ENCODE assay signal across 8 cellular contexts in genomic region chr1:40978886-40979240, GRCh38. TPM values are rescaled to one million over a fixed set of nuclear protein-coding genes. Genes with fewer than 3 reads are reported as not detected.
DNase-seq lines count a peak whose midpoint lies in the region; ATAC-seq, FAIRE-seq and TF ChIP-seq lines count a peak whose summit lies in the region.

No MANE protein-coding gene starts in this region.

- H3K36me3 Mint-ChIP-seq in GM23338 (ENCODE audit: low read depth): peaks cover 17% of the 10 kb centered on the region
- H3K36me3 Mint-ChIP-seq in activated CD4-positive, alpha-beta memory T cell treated with anti-CD3 and anti-CD28 coated beads for 36 hours: peaks cover 24% of the 10 kb centered on the region

- H3K9me3 Mint-ChIP-seq in GM23338: no peaks in the 10 kb centered on the region
- no peaks in the 10 kb centered on the region for H3K9me3 Mint-ChIP-seq in activated CD4-positive, alpha-beta memory T cell treated with anti-CD3 and anti-CD28 coated beads for 36 hours

- WGBS in gastroesophageal sphincter (ENCODE audit: low coverage in 1 of 2), 2 donors: 53% methylated on average over 8 of the region's 17 CpGs; no CpG with 5 or more reads in 1 of the 2 donors

- no peaks in the 10 kb centered on the region for H3K9me2 ChIP-seq in GM23338 (ENCODE audit: insufficient read depth)

- DNase-seq in GM23338 (ENCODE audit: low spot score): peak; percentile 59
- DNase-seq in activated CD4-positive, alpha-beta memory T cell treated with anti-CD3 and anti-CD28 coated beads for 36 hours: no peak
- no peak for DNase-seq in effector CD4-positive, alpha-beta T cell
- no peak for DNase-seq in H54 (ENCODE audit: insufficient read length, low spot score)

- peaks cover 8% of the 10 kb centered on the region for H3K27me3 Mint-ChIP-seq in GM23338 (ENCODE audit: insufficient read depth, low read depth, poor library complexity)
- no peaks in the 10 kb centered on the region for H3K27me3 Mint-ChIP-seq in activated CD4-positive, alpha-beta memory T cell treated with anti-CD3 and anti-CD28 coated beads for 36 hours

- H3K27me3 ChIP-seq in GM23338 (ENCODE audit: insufficient read depth) (no peaks in the 10 kb centered on the region), gastroesophageal sphincter (no peaks in the 10 kb centered on the region), skeletal muscle satellite cell (ENCODE audit: control insufficient read depth, insufficient read depth, low read length) (no peaks in the 10 kb centered on the region)

- H2AFZ ChIP-seq in GM23338: peak overlapping the region; percentile 97

- peak overlapping the region; percentile 95 for H3K9ac ChIP-seq in skeletal muscle satellite cell (ENCODE audit: low read depth, low read length)

- no peak for TF ChIP-seq EP300 in gastroesophageal sphincter (IDR thresholded peaks at IDR 0.05)

- TF ChIP-seq POLR2A in gastroesophageal sphincter (IDR thresholded peaks at IDR 0.05) (no peak), H54 (IDR thresholded peaks at IDR 0.05; ENCODE audit: low read depth, low read length) (no peak)

- TF ChIP-seq CTCF in GM23338 (conservative IDR thresholded peaks at IDR 0.05; ENCODE audit: low read depth in 2 of 2) (no peak), gastroesophageal sphincter (IDR thresholded peaks at IDR 0.05) (no peak)

- POLR2A ChIA-PET in activated CD4-positive, alpha-beta memory T cell treated with anti-CD3 and anti-CD28 coated beads for 36 hours (lab: Charles Lee): interaction anchor here (0.6 to 2.4 kb wide), 3 partner anchors 25 to 287 kb away, joined by 3 to 14 read pairs (median 14); partner anchors contain the start of gene NFYC

- H3K36me3 ChIP-seq in GM23338 (ENCODE audit: insufficient read depth) (peaks cover 6% of the 10 kb centered on the region), gastroesophageal sphincter (peaks cover 0 to 3% of the 10 kb centered on the region in 2 donors), skeletal muscle satellite cell (ENCODE audit: insufficient read depth, low read length) (peaks cover 7% of the 10 kb centered on the region)

- H3K9me3 ChIP-seq in gastroesophageal sphincter (no peaks in the 10 kb centered on the region), skeletal muscle satellite cell (replicated peaks; ENCODE audit: low read length) (no peaks in the 10 kb centered on the region)

- 0 out of 2 replicates have a peak, but pooled peaks cover 3% of the 10 kb centered on the region for H3F3A ChIP-seq in GM23338 (replicated peaks; ENCODE audit: low read depth)

- H3K4me1 ChIP-seq in GM23338 (ENCODE audit: insufficient read depth) (peaks cover 24% of the 10 kb centered on the region), gastroesophageal sphincter (peaks cover 0 to 51% (median 17%) of the 10 kb centered on the region in 3 donors), skeletal muscle satellite cell (ENCODE audit: control insufficient read depth, insufficient read depth, low read length) (peaks cover 54% of the 10 kb centered on the region)

- intact Hi-C loops in activated CD4-positive, alpha-beta memory T cell treated with anti-CD3 and anti-CD28 coated beads for 36 hours (cut with micrococcal nuclease): loop anchor here (5.0 kb wide), 1 partner anchor 287 kb away; the partner anchor contains the start of gene NFYC

- H3K4me1 Mint-ChIP-seq in GM23338: peaks cover 21% of the 10 kb centered on the region
- peaks cover 41% of the 10 kb centered on the region for H3K4me1 Mint-ChIP-seq in activated CD4-positive, alpha-beta memory T cell treated with anti-CD3 and anti-CD28 coated beads for 36 hours (ENCODE audit: low read depth)

- H3K4me3 Mint-ChIP-seq in GM23338: peak overlapping the region; percentile 84
- H3K4me3 Mint-ChIP-seq in activated CD4-positive, alpha-beta memory T cell treated with anti-CD3 and anti-CD28 coated beads for 36 hours: peak overlapping the region; percentile 81

- peaks cover 25% of the 10 kb centered on the region for H4K20me1 ChIP-seq in GM23338 (replicated peaks; ENCODE audit: insufficient read depth)

- ATAC-seq in GM23338 (peak; percentile 1; the same call in 1 of the 3 replicates), gastroesophageal sphincter (no peak), HG03432 (IDR thresholded peaks at IDR 0.05; ENCODE audit: unreplicated experiment) (no peak), HG02870 (IDR thresholded peaks at IDR 0.05; ENCODE audit: unreplicated experiment) (no peak)

- no peak overlapping the region for H3K27ac Mint-ChIP-seq in GM23338
- peak overlapping the region; percentile 89 for H3K27ac Mint-ChIP-seq in activated CD4-positive, alpha-beta memory T cell treated with anti-CD3 and anti-CD28 coated beads for 36 hours

- CTCF ChIA-PET in activated CD4-positive, alpha-beta memory T cell treated with anti-CD3 and anti-CD28 coated beads for 36 hours (lab: Charles Lee): interaction anchor here (2.1 to 2.9 kb wide), 2 partner anchors 26 to 31 kb away, joined by 6 to 8 read pairs; no protein-coding TSS in a partner anchor

- H3K27ac ChIP-seq in GM23338 (ENCODE audit: low read depth) (peak overlapping the region; percentile 97), gastroesophageal sphincter (peak overlapping the region; percentile 55 to 95 (median 92))

- H3K79me2 ChIP-seq in GM23338 (replicated peaks; ENCODE audit: insufficient read depth): peaks cover 38% of the 10 kb centered on the region

- H3K4me2 ChIP-seq in GM23338: peak overlapping the region; percentile 90
- peak overlapping the region; percentile 82 for H3K4me2 ChIP-seq in skeletal muscle satellite cell (ENCODE audit: low read length)

- H3K4me3 ChIP-seq in GM23338 (peak overlapping the region; percentile 86), gastroesophageal sphincter (peak overlapping the region; percentile 60 to 76), skeletal muscle satellite cell (ENCODE audit: low read length) (peak overlapping the region; percentile 92)

- no peak for FAIRE-seq in H54 (lab: Jason Lieb, UNC)

TF ChIP-seq in GM23338, 12 proteins besides CTCF, POLR2A, EP300 and RAD21 (continues in another document):
- TF ChIP-seq STAT1 (IDR thresholded peaks at IDR 0.05; ENCODE audit: unreplicated experiment) (no peak), ZNF331 (CRISPR knock-in tag; IDR thresholded peaks at IDR 0.05; ENCODE audit: low read depth) (no peak), EZH2phosphoT487 (IDR thresholded peaks at IDR 0.05; ENCODE audit: unreplicated experiment) (no peak), EZH2 (IDR thresholded peaks at IDR 0.05; ENCODE audit: low read depth, unreplicated experiment) (no peak), NANOG (IDR thresholded peaks at IDR 0.05; ENCODE audit: borderline replicate concordance) (no peak), REST (IDR thresholded peaks at IDR 0.05; ENCODE audit: unreplicated experiment) (no peak), ZNF114 (CRISPR knock-in tag; IDR thresholded peaks at IDR 0.05) (no peak)

RNA-seq across cellular contexts. Expression of gene CTPS1, which starts 0.6 kb away (rescaled TPM):
- total RNA-seq in GM23338 (2014; rRNA removed; shearing (Covaris generic)): 93.3 and 93.9 TPM in 2 replicates
- 30.6 and 31.8 TPM in 2 replicates for polyA plus RNA-seq in GM23338 (2016; fragmentation: Nextera tagmentation; extraction: Ambion mirVana)
- 10 to 100 TPM; 78.0 to 78.5 TPM for total RNA-seq in activated CD4-positive, alpha-beta memory T cell treated with anti-CD3 and anti-CD28 coated beads for 36 hours
- 10 to 100 TPM; 19.6 to 47.4 (median 36.5) TPM for total RNA-seq in gastroesophageal sphincter
- 26.1 and 32.8 TPM in 2 replicates for total RNA-seq in skeletal muscle satellite cell (2012; rRNA removed)

RNA-seq across cellular contexts. Expression of gene SLFNL1, which starts 42.7 kb away (rescaled TPM):
- 0.14 TPM in 1 of 2 replicates, not detected in the other for total RNA-seq in GM23338 (2014; rRNA removed; shearing (Covaris generic))
- polyA plus RNA-seq in GM23338 (2016; fragmentation: Nextera tagmentation; extraction: Ambion mirVana): 0.19 and 0.29 TPM in 2 replicates
- under 1 TPM in 1 of 2 experiments, not detected in 1; 0.07 TPM for total RNA-seq in activated CD4-positive, alpha-beta memory T cell treated with anti-CD3 and anti-CD28 coated beads for 36 hours
- total RNA-seq in gastroesophageal sphincter: under 1 TPM; 0.35 to 0.81 (median 0.41) TPM
- total RNA-seq in skeletal muscle satellite cell (2012; rRNA removed): 0.22 and 0.25 TPM in 2 replicates
